In genomic region chr4:66157594-66157993, GRCh38 we compare ENCODE assay signal across 8 cellular contexts.
"Had no signal": no experiment of that assay in that cellular context is flagged by ENCODE, and none has a peak within 500 bp of the region (broad histone marks: within the 10 kb centered on the region; RNA-seq: fewer than 3 reads in every experiment).

No MANE protein-coding gene starts in this region.

- ATAC-seq: GM12878 had no signal

- DNase-seq: GDM1, GF-D8 had no signal

- H3K4me3 ChIP-seq: GM12878 had no signal

- FAIRE-seq: G401.6, GM12878, GM12891, GM12892, GM18507, GM19239 had no signal
